ENCODE assay signal across 13 cellular contexts in the genomic region with DNA sequence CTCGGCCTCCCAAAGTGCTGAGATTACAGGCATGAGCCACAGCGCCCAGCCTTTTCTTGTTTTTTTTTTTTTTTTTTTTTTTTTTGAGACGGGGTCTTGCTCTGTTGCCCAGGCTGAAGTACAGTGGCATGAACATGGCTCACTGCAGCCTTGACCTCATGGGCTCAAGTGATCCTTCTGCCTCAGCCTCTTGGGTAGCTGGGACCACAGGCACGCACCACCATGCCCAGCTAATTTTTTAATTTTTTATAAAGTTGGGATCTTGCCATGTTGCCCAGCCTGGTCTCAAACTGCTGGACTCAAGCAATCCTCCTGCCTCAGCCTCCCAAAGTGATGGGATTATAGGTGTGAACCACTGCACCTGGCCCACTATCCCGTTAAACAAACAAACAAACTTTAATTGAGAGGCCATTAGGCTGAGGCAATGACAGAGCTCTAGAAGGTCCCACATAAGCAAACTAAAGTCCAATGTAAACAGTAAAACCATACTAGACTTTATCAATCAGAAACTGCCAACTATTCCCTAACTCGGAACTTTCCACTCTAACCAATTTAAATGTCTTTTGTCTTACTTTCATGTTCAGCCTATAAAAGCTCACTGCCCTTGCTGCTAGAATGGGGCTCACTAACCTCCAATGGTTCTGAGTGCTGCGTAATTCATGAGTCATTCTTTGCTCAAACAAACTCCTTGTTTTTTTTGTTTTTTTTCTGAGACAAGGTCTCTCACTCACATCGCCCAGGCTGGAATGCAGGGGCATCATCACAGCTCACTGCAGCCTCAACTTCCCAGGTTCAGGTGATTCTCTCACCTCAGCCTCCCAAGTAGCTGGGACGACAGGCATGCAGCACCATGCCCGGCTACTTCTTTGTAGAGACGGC. TPM values are rescaled to one million over a fixed set of nuclear protein-coding genes. Genes with fewer than 3 reads are reported as not detected.
DNase-seq lines count a peak whose midpoint lies in the region; ATAC-seq and TF ChIP-seq lines count a peak whose summit lies in the region.
"Had no signal": no experiment of that assay in that cellular context is flagged by ENCODE, and none has a peak within 500 bp of the region (broad histone marks: within the 10 kb centered on the region; RNA-seq: fewer than 3 reads in every experiment).

No MANE protein-coding gene starts in this region.

- BruUV-seq in Calu3 (replicated peaks; lab: Mats Ljungman, UMichigan): no TSS peak

- CTCF ChIA-PET in Calu3 (lab: Charles Lee): interaction anchor here (0.8 kb wide), 1 partner anchor 33 kb away, joined by 3 read pairs; no protein-coding TSS in a partner anchor

- no peak for TF ChIP-seq POLR2A in NB4 (IDR thresholded peaks at IDR 0.05; ENCODE audit: extremely low read depth, insufficient read length)

- peak; percentile 46 for DNase-seq in Calu3
- peak; percentile 29 for DNase-seq in NB4 (ENCODE audit: low read depth)
- DNase-seq in dermis blood vessel endothelial cell: peak; percentile 79
- DNase-seq in mucosa of descending colon: no peak
- no peak for DNase-seq in NCI-H1436 treated with DMSO at 0.1 percent for 48 hours (lab: John Stamatoyannopoulos, UW)
- DNase-seq in CD14-positive monocyte (ENCODE audit: low spot score): no peak
- DNase-seq in stimulated activated CD4-positive, alpha-beta T cell treated with anti-CD3 and anti-CD28 coated beads, Interleukin-15, amount 100 ng/mL, for 24 hours: no peak
- DNase-seq: activated naive CD4-positive, alpha-beta T cell; gastrocnemius medialis; stimulated activated CD4-positive, alpha-beta T cell treated with anti-CD3 and anti-CD28 coated beads, Interleukin-4, amount 100 ng/mL, for 24 hours; WERI-Rb-1 had no signal

- ATAC-seq in mucosa of descending colon (peak; percentile 39), GM18873 (IDR thresholded peaks at IDR 0.05; ENCODE audit: low FRiP score, unreplicated experiment) (no peak)
- ATAC-seq: gastrocnemius medialis had no signal

- no peaks in the 10 kb centered on the region for H3K4me1 ChIP-seq in mucosa of descending colon (ENCODE audit: low read depth)
- H3K4me1 ChIP-seq: gastrocnemius medialis, tibial nerve had no signal

- TF ChIP-seq CTCF in Calu3 (IDR thresholded peaks at IDR 0.05; ENCODE audit: unreplicated experiment) (no peak), NB4 (IDR thresholded peaks at IDR 0.05; ENCODE audit: low read depth, low read length) (no peak), mucosa of descending colon (IDR thresholded peaks at IDR 0.05) (no peak), CD14-positive monocyte (IDR thresholded peaks at IDR 0.05) (no peak)

- no peaks in the 10 kb centered on the region for H3K36me3 ChIP-seq in mucosa of descending colon (ENCODE audit: low read depth)

- H3K4me1 Mint-ChIP-seq in Calu3 (ENCODE audit: low read depth, unreplicated experiment) (peaks cover 37% of the 10 kb centered on the region), CD14-positive monocyte (no peaks in the 10 kb centered on the region)

- H3K27ac Mint-ChIP-seq in Calu3 (ENCODE audit: unreplicated experiment): peak overlapping the region; percentile 75
- H3K27ac Mint-ChIP-seq in CD14-positive monocyte: no peak overlapping the region

- H3K9me3 Mint-ChIP-seq in Calu3 (ENCODE audit: low read depth, unreplicated experiment) (no peaks in the 10 kb centered on the region), CD14-positive monocyte (peaks cover 3 to 17% (median 8%) of the 10 kb centered on the region in 7 donors)

- H3K9me3 ChIP-seq in mucosa of descending colon: peaks cover 4% of the 10 kb centered on the region
- H3K9me3 ChIP-seq: gastrocnemius medialis had no signal

- H3K4me3 Mint-ChIP-seq in Calu3 (ENCODE audit: low read depth, unreplicated experiment) (no peak overlapping the region), CD14-positive monocyte (no peak overlapping the region)

- H3K4me3 ChIP-seq in NB4 (ENCODE audit: low read depth, low read length) (no peak overlapping the region), mucosa of descending colon (no peak overlapping the region)
- H3K4me3 ChIP-seq: gastrocnemius medialis, tibial nerve had no signal

- intact Hi-C loops in Calu3 (cut with micrococcal nuclease; ENCODE audit: unreplicated experiment): no loop called here
- intact Hi-C loops in mucosa of descending colon (cut with DNase I, micrococcal nuclease): no loop called here
- intact Hi-C loops in CD14-positive monocyte (cut with micrococcal nuclease): no loop called here

- H3K36me3 Mint-ChIP-seq in Calu3 (ENCODE audit: insufficient read depth, unreplicated experiment) (peaks cover 14% of the 10 kb centered on the region), CD14-positive monocyte (peaks cover 30 to 53% of the 10 kb centered on the region in 2 donors)

- H3K27me3 Mint-ChIP-seq in Calu3 (ENCODE audit: unreplicated experiment): no peaks in the 10 kb centered on the region
- no peaks in the 10 kb centered on the region for H3K27me3 Mint-ChIP-seq in CD14-positive monocyte (ENCODE audit: low read depth in 3 of 3)

RNA-seq across cellular contexts. Expression of a gene that starts 1.9 kb away (rescaled TPM):
- 29.2 and 32.2 TPM in 2 replicates for total RNA-seq in Calu3 (2022)
- total RNA-seq in dermis blood vessel endothelial cell: 51.2 and 56.7 TPM in 2 replicates
- 10 to 100 TPM; 51.5 to 91.3 (median 66.5) TPM for total RNA-seq in mucosa of descending colon
- 10 to 100 TPM; 16.4 to 20.5 TPM for polyA plus RNA-seq in CD14-positive monocyte

RNA-seq across cellular contexts. Expression of a gene that starts 17.2 kb away (rescaled TPM):
- total RNA-seq in Calu3 (2022): 0.85 and 1.6 TPM in 2 replicates
- total RNA-seq in dermis blood vessel endothelial cell: 0.51 and 0.65 TPM in 2 replicates
- 10 to 100 TPM in 1 of 3 donors, 1 to 10 TPM in 2; 4.2 to 10.3 (median 7.4) TPM for total RNA-seq in mucosa of descending colon
- not detected for polyA plus RNA-seq in CD14-positive monocyte

RNA-seq across cellular contexts. Expression of a gene that starts 55.9 kb away (rescaled TPM):
- total RNA-seq in Calu3 (2022): 49.3 and 52.2 TPM in 2 replicates
- total RNA-seq in dermis blood vessel endothelial cell: 46.1 and 61.8 TPM in 2 replicates
- total RNA-seq in mucosa of descending colon: 10 to 100 TPM; 30.7 to 48.2 (median 41.1) TPM
- 10 to 100 TPM; 59.3 to 61.7 TPM for polyA plus RNA-seq in CD14-positive monocyte

RNA-seq across cellular contexts. Expression of a gene that starts 56.1 kb away (rescaled TPM):
- total RNA-seq in Calu3 (2022) (45.3 and 49.2 TPM in 2 replicates), dermis blood vessel endothelial cell (47.1 and 48.3 TPM in 2 replicates), mucosa of descending colon (10 to 100 TPM; 23.9 to 30.9 (median 27.5) TPM)
- polyA plus RNA-seq in CD14-positive monocyte: 10 to 100 TPM; 39.8 to 42.3 TPM

Comparison
In these comparisons a context has a peak if more than half of its experiments do, and no peak if none do; other contexts are left out.
1. DNase-seq: peak in Calu3 (single experiment), NB4 (single experiment) and dermis blood vessel endothelial cell (single experiment); none in mucosa of descending colon (0 of 3), NCI-H1436 treated with DMSO at 0.1 percent for 48 hours (single experiment), CD14-positive monocyte (single experiment) and stimulated activated CD4-positive, alpha-beta T cell treated with anti-CD3 and anti-CD28 coated beads, Interleukin-15, amount 100 ng/mL, for 24 hours (single experiment).